ENCODE assay signal across 20 cellular contexts in genomic region chrX:65502618-65503017, GRCh38.
"Had no signal": no experiment of that assay in that cellular context is flagged by ENCODE, and none has a peak within 500 bp of the region (broad histone marks: within the 10 kb centered on the region; RNA-seq: fewer than 3 reads in every experiment).

No MANE protein-coding gene starts in this region.

- H3K9me3 ChIP-seq: esophagus squamous epithelium, gastroesophageal sphincter, pancreas, tibial artery, upper lobe of right lung had no signal

- H3K27me3 Mint-ChIP-seq: naive B cell; progenitor cell of endocrine pancreas; stimulated activated memory B cell treated with anti-CD40 and anti-IgM and Interleukin-4, amounts not matched to agents 10 μg/mL and 1 μg/mL and 100 μg/mL, for 72 hours; stimulated activated naive CD8-positive, alpha-beta T cell treated with anti-CD3 and anti-CD28 coated beads, Interleukin-15, Interleukin-2, amounts not matched to agents 100 ng/mL and 50 ng/mL, for 24 hours had no signal

- ATAC-seq: gastroesophageal sphincter; left colon; left ventricle myocardium superior; pancreas; right cardiac atrium; stimulated activated memory B cell treated with anti-CD40 and anti-IgM and Interleukin-4, amounts not matched to agents 10 μg/mL and 1 μg/mL and 100 μg/mL, for 72 hours; upper lobe of right lung had no signal

- H3K4me1 Mint-ChIP-seq: naive B cell; nephron; stimulated activated memory B cell treated with anti-CD40 and anti-IgM and Interleukin-4, amounts not matched to agents 10 μg/mL and 1 μg/mL and 100 μg/mL, for 72 hours had no signal

- H3K27ac ChIP-seq: esophagus squamous epithelium, gastroesophageal sphincter, pancreas, tibial artery, upper lobe of right lung had no signal

- DNase-seq: dermis blood vessel endothelial cell; esophagus squamous epithelium; foreskin fibroblast; left colon; left ventricle myocardium superior; mesendoderm; naive B cell; occipital lobe; pancreas; right cardiac atrium; stimulated activated CD4-positive, alpha-beta T cell treated with anti-CD3 and anti-CD28 coated beads, Interleukin-4, amount 100 ng/mL, for 1 hour; tibial artery; upper lobe of right lung had no signal

- H3K27ac Mint-ChIP-seq: naive B cell; nephron; progenitor cell of endocrine pancreas; stimulated activated memory B cell treated with anti-CD40 and anti-IgM and Interleukin-4, amounts not matched to agents 10 μg/mL and 1 μg/mL and 100 μg/mL, for 72 hours; stimulated activated naive CD8-positive, alpha-beta T cell treated with anti-CD3 and anti-CD28 coated beads, Interleukin-15, Interleukin-2, amounts not matched to agents 100 ng/mL and 50 ng/mL, for 24 hours had no signal

- H3K4me3 ChIP-seq: esophagus squamous epithelium, gastroesophageal sphincter, lung, pancreas, smooth muscle cell, tibial artery, upper lobe of right lung had no signal

- H3K36me3 ChIP-seq: esophagus squamous epithelium, pancreas, tibial artery, upper lobe of right lung had no signal

- H3K9me3 Mint-ChIP-seq: naive B cell; stimulated activated memory B cell treated with anti-CD40 and anti-IgM and Interleukin-4, amounts not matched to agents 10 μg/mL and 1 μg/mL and 100 μg/mL, for 72 hours; stimulated activated naive CD8-positive, alpha-beta T cell treated with anti-CD3 and anti-CD28 coated beads, Interleukin-15, Interleukin-2, amounts not matched to agents 100 ng/mL and 50 ng/mL, for 24 hours had no signal

- H3K27me3 ChIP-seq: esophagus squamous epithelium, gastroesophageal sphincter, pancreas, tibial artery, upper lobe of right lung had no signal

- H3K36me3 Mint-ChIP-seq: naive B cell had no signal

- H3K4me3 Mint-ChIP-seq: naive B cell; nephron; stimulated activated memory B cell treated with anti-CD40 and anti-IgM and Interleukin-4, amounts not matched to agents 10 μg/mL and 1 μg/mL and 100 μg/mL, for 72 hours; stimulated activated naive CD8-positive, alpha-beta T cell treated with anti-CD3 and anti-CD28 coated beads, Interleukin-15, Interleukin-2, amounts not matched to agents 100 ng/mL and 50 ng/mL, for 24 hours had no signal

- H3K4me1 ChIP-seq: esophagus squamous epithelium, gastroesophageal sphincter, pancreas, tibial artery, upper lobe of right lung had no signal
